Comparison of ENCODE assay signal across 19 cellular contexts in the genomic region with DNA sequence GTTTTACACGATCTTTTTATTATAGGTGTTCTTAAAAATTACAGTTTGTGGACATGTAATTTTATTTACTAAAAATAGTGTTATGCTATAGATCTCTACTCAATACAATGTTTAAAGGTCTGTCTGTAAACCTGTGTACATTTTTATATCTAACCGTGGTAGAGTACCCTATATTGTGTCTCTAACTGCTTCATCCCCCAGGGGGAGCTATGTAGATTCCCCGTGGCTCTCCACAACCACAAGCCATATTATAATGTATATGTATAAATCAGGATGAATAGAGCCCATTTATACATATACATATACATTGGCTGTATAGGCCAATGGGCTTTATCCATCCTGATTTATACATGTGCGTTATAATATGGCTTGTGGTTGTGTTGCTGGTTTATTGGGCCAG. TPM values are rescaled to one million over a fixed set of nuclear protein-coding genes. Genes with fewer than 3 reads are reported as not detected.
A peak's percentile ranks its signal among the peaks of the same experiment; 100 is the strongest.
DNase-seq lines count a peak whose midpoint lies in the region; ATAC-seq, FAIRE-seq and TF ChIP-seq lines count a peak whose summit lies in the region.
"Had no signal": no experiment of that assay in that cellular context is flagged by ENCODE, and none has a peak within 500 bp of the region (broad histone marks: within the 10 kb centered on the region; RNA-seq: fewer than 3 reads in every experiment).

No MANE protein-coding gene starts in this region.

- H3K4me1 ChIP-seq in DOHH2 (ENCODE audit: control insufficient read depth, low read length) (no peaks in the 10 kb centered on the region), H9 (ENCODE audit: insufficient read depth, low read length) (no peaks in the 10 kb centered on the region), OCI-LY7 (ENCODE audit: insufficient read depth, low read length, poor library complexity, severe bottlenecking) (no peaks in the 10 kb centered on the region), keratinocyte (ENCODE audit: control insufficient read depth, extremely low read depth, insufficient read depth, low read length) (no peaks in the 10 kb centered on the region)
- H3K4me1 ChIP-seq: Peyer's patch had no signal

- H3K36me3 Mint-ChIP-seq in H9 (ENCODE audit: insufficient read depth in 1 of 3, low read depth in 3 of 3) = peaks cover 0 to 5% (median 0%) of the 10 kb centered on the region in 3 experiments; a peak in 2 of 7 replicates
- H3K36me3 Mint-ChIP-seq: CD14-positive monocyte had no signal

- no peaks in the 10 kb centered on the region for H3F3A ChIP-seq in DOHH2 (ENCODE audit: control insufficient read depth, insufficient read depth)

- H3K4me3 Mint-ChIP-seq in H9 = no peak overlapping the region
- H3K4me3 Mint-ChIP-seq: CD14-positive monocyte had no signal

- H2BK12ac ChIP-seq in H9 (ENCODE audit: insufficient read length, low read depth, low read length) = no peak overlapping the region

- dilution Hi-C loops in keratinocyte (cut with MboI; ENCODE audit: extremely low pct_ligation_motif_present, low sequenced_read_pairs) = no loop called here

- no peak overlapping the region for H4K5ac ChIP-seq in H9 (ENCODE audit: insufficient read length, low read depth, low read length)

- no peak for DNase-seq in H9
- DNase-seq in OCI-LY7 (ENCODE audit: low spot score) = no peak
- DNase-seq in keratinocyte (ENCODE audit: low read depth, low spot score) = no peak
- DNase-seq in hypothalamus (lab: John Stamatoyannopoulos, UW) = no peak
- DNase-seq in iPS-NIHi11 (ENCODE audit: low spot score) = no peak
- DNase-seq: ACHN; DMS79; KBM-7; NCI-H1092 treated with DMSO at 0.1 percent for 48 hours; NCI-H1694; NCI-H2227 treated with DMSO at 0.1 percent for 48 hours; NCI-H524; NK-92 treated with Interleukin-12 subunit alpha and Interleukin-12 subunit beta, amount 100 ng/mL, for 24 hours; Peyer's patch had no signal

- no peak overlapping the region for H3K4me3 ChIP-seq in DOHH2 (ENCODE audit: low read length)
- H3K4me3 ChIP-seq in OCI-LY7 (ENCODE audit: low read depth, low read length, poor library complexity, severe bottlenecking) = no peak overlapping the region
- no peak overlapping the region for H3K4me3 ChIP-seq in keratinocyte (ENCODE audit: control insufficient read depth in 2 of 3, extremely low read depth in 1 of 3, insufficient read depth in 2 of 3, low read depth in 1 of 3, low read length in 3 of 3)
- H3K4me3 ChIP-seq: Peyer's patch had no signal

- H3K9me3 ChIP-seq in DOHH2 (ENCODE audit: control insufficient read depth, insufficient read depth, low read length) = no peaks in the 10 kb centered on the region
- H3K9me3 ChIP-seq in H9 (ENCODE audit: control insufficient read depth, low read depth, low read length) = no peaks in the 10 kb centered on the region
- H3K9me3 ChIP-seq in OCI-LY7 (ENCODE audit: low read length) = no peaks in the 10 kb centered on the region
- no peaks in the 10 kb centered on the region for H3K9me3 ChIP-seq in keratinocyte (ENCODE audit: control insufficient read depth, low read depth, low read length)
- H3K9me3 ChIP-seq: Peyer's patch had no signal

- no peaks in the 10 kb centered on the region for H3K9me1 ChIP-seq in keratinocyte (ENCODE audit: control insufficient read depth, extremely low read depth, insufficient read depth, low read length)

- no peak overlapping the region for H2AFZ ChIP-seq in H9 (ENCODE audit: low read length)
- H2AFZ ChIP-seq in OCI-LY7 (ENCODE audit: low read length) = no peak overlapping the region
- H2AFZ ChIP-seq in keratinocyte (ENCODE audit: control insufficient read depth, low read length) = no peak overlapping the region

- no peaks in the 10 kb centered on the region for H3K27me3 ChIP-seq in DOHH2 (ENCODE audit: control insufficient read depth, low read length)
- no peaks in the 10 kb centered on the region for H3K27me3 ChIP-seq in H9 (ENCODE audit: insufficient read depth, low read length)
- no peaks in the 10 kb centered on the region for H3K27me3 ChIP-seq in keratinocyte (ENCODE audit: control insufficient read depth, extremely low read depth, insufficient read depth, low read length)
- H3K27me3 ChIP-seq: Peyer's patch had no signal

- no peak overlapping the region for H2AK5ac ChIP-seq in H9 (ENCODE audit: insufficient read length, low read length)

- H3K18ac ChIP-seq in H9 (ENCODE audit: insufficient read length, low read depth, low read length) = no peak overlapping the region

- H3K56ac ChIP-seq in H9 (ENCODE audit: insufficient read length, low read depth, low read length) = no peak overlapping the region

- CTCF ChIA-PET in OCI-LY7 (lab: Charles Lee; ENCODE audit: unreplicated experiment) = no interaction called here

- no peak overlapping the region for H4K8ac ChIP-seq in H9 (replicated peaks; ENCODE audit: insufficient read length, low read depth, low read length)

- no peak overlapping the region for H3T11ph ChIP-seq in H9 (ENCODE audit: low read length)

- peak; percentile 16 for TF ChIP-seq CTCF in DOHH2 (IDR thresholded peaks at IDR 0.05; ENCODE audit: low read depth, low read length, poor library complexity, severe bottlenecking)
- TF ChIP-seq CTCF in H9 (conservative IDR thresholded peaks at IDR 0.05) = peak; percentile 56
- peak; percentile 73 for TF ChIP-seq CTCF in OCI-LY7 (conservative IDR thresholded peaks at IDR 0.05; ENCODE audit: low read length)
- TF ChIP-seq CTCF in keratinocyte (optimal IDR thresholded peaks at IDR 0.05 in 1 of 3, IDR thresholded peaks at IDR 0.05 in 1 of 3, conservative IDR thresholded peaks at IDR 0.05 in 1 of 3; ENCODE audit: extremely low read depth in 1 of 3, insufficient read depth in 2 of 3, low read length in 3 of 3) = peak in 2 of 3 experiments; percentile 19 to 28

- no peaks in the 10 kb centered on the region for H3K9me3 Mint-ChIP-seq in H9

- no peak overlapping the region for H3K23ac ChIP-seq in H9 (ENCODE audit: insufficient read length, low read depth, low read length)

- WGBS in H9 (ENCODE audit: extremely low coverage, insufficient read length, low lambda C conversion rate) = no CpG with 5 or more reads among the region's 4 CpGs

- H3K4me1 Mint-ChIP-seq in H9 = no peaks in the 10 kb centered on the region
- H3K4me1 Mint-ChIP-seq: CD14-positive monocyte had no signal

- H3K9ac ChIP-seq in H9 (ENCODE audit: extremely low read depth, insufficient read length, low read length) (no peak overlapping the region), keratinocyte (ENCODE audit: control insufficient read depth, extremely low read depth, insufficient read depth, low read length) (no peak overlapping the region)

- no peaks in the 10 kb centered on the region for H3K9me2 ChIP-seq in DOHH2 (replicated peaks; ENCODE audit: control insufficient read depth, low read length)
- H3K9me2 ChIP-seq in OCI-LY7 (ENCODE audit: insufficient read depth, low read length) = no peaks in the 10 kb centered on the region

- H3K14ac ChIP-seq in H9 (ENCODE audit: insufficient read depth, low read length) = no peak overlapping the region

- FAIRE-seq in keratinocyte (lab: Jason Lieb, UNC) = no peak

- POLR2A ChIA-PET in OCI-LY7 (lab: Charles Lee) = no interaction called here

- intact Hi-C loops in OCI-LY7 (cut with micrococcal nuclease; ENCODE audit: unreplicated experiment) = no loop called here

- H2BK120ac ChIP-seq in H9 (ENCODE audit: low read depth, low read length, poor library complexity, severe bottlenecking) = no peak overlapping the region

- no peaks in the 10 kb centered on the region for H3K27me3 Mint-ChIP-seq in H9 (ENCODE audit: low read depth)

- H3K79me1 ChIP-seq in H9 (ENCODE audit: insufficient read depth, low read depth, low read length, poor library complexity, severe bottlenecking) = no peaks in the 10 kb centered on the region

- H4K91ac ChIP-seq in H9 (ENCODE audit: insufficient read length, low read depth, low read length) = no peak overlapping the region

- ATAC-seq in GM19452 (IDR thresholded peaks at IDR 0.05; ENCODE audit: unreplicated experiment) = no peak
- ATAC-seq: HCT116, Right ventricle myocardium inferior had no signal

- H3K79me2 ChIP-seq in DOHH2 (ENCODE audit: control insufficient read depth, low read length) (no peaks in the 10 kb centered on the region), H9 (ENCODE audit: insufficient read depth, low read length) (no peaks in the 10 kb centered on the region), OCI-LY7 (ENCODE audit: insufficient read depth, low read depth, low read length) (no peaks in the 10 kb centered on the region), keratinocyte (ENCODE audit: control insufficient read depth, insufficient read depth, low read length) (no peaks in the 10 kb centered on the region)

- H3K4ac ChIP-seq in H9 (ENCODE audit: low read depth, low read length) = no peak overlapping the region

- H3K27ac ChIP-seq in DOHH2 (ENCODE audit: low read depth, low read length) (no peak overlapping the region), H9 (ENCODE audit: insufficient read length, low read depth, low read length) (no peak overlapping the region), OCI-LY7 (ENCODE audit: low read depth, low read length, poor library complexity, severe bottlenecking) (no peak overlapping the region), keratinocyte (ENCODE audit: control insufficient read depth, insufficient read depth, low read length) (no peak overlapping the region)
- H3K27ac ChIP-seq: Peyer's patch had no signal

- H4K20me1 ChIP-seq in DOHH2 (ENCODE audit: control insufficient read depth, insufficient read depth, low read depth, low read length) (no peaks in the 10 kb centered on the region), H9 (ENCODE audit: control insufficient read depth, insufficient read depth, insufficient read length) (no peaks in the 10 kb centered on the region), OCI-LY7 (ENCODE audit: insufficient read depth, low read length) (no peaks in the 10 kb centered on the region), keratinocyte (ENCODE audit: control insufficient read depth, extremely low read depth, insufficient read depth, low read length) (no peaks in the 10 kb centered on the region)

- H3K4me2 ChIP-seq in DOHH2 (ENCODE audit: low read length) (no peak overlapping the region), H9 (ENCODE audit: insufficient read depth, insufficient read length, low read length) (no peak overlapping the region), OCI-LY7 (ENCODE audit: low read length) (no peak overlapping the region), keratinocyte (ENCODE audit: control insufficient read depth, extremely low read depth, insufficient read depth, low read depth, low read length) (no peak overlapping the region)

- H2BK20ac ChIP-seq in H9 (ENCODE audit: low read depth, low read length, poor library complexity, severe bottlenecking) = no peak overlapping the region

- H3K27ac Mint-ChIP-seq in H9 = no peak overlapping the region
- H3K27ac Mint-ChIP-seq: CD14-positive monocyte had no signal

- no peak overlapping the region for H2BK15ac ChIP-seq in H9 (ENCODE audit: low read depth, low read length)

- no peak overlapping the region for H2BK5ac ChIP-seq in H9 (ENCODE audit: insufficient read length, low read length)

- no TSS peak for BruUV-seq in OCI-LY7 (replicated peaks; lab: Mats Ljungman, UMichigan)

- H3K36me3 ChIP-seq in DOHH2 (ENCODE audit: control insufficient read depth, low read length) = no peaks in the 10 kb centered on the region
- no peaks in the 10 kb centered on the region for H3K36me3 ChIP-seq in OCI-LY7 (ENCODE audit: insufficient read depth, low read length)
- H3K36me3 ChIP-seq in keratinocyte (ENCODE audit: control insufficient read depth in 2 of 2, extremely low read depth in 1 of 2, insufficient read depth in 2 of 2, low read length in 2 of 2) = no peaks in the 10 kb centered on the region
- H3K36me3 ChIP-seq: Peyer's patch had no signal

- no peaks in the 10 kb centered on the region for H3K23me2 ChIP-seq in H9 (ENCODE audit: insufficient read length, low read depth, low read length, poor library complexity, severe bottlenecking)

RNA-seq across cellular contexts. Expression of gene ADAM23, which starts 59.4 kb away (rescaled TPM):
- total RNA-seq in H9 (2021) (21.4 and 24.2 TPM in 2 replicates), OCI-LY7 (2022) (0.18 and 0.53 TPM in 2 replicates)
- total RNA-seq in OCI-LY7 (2014; rRNA removed; shearing (Covaris generic)) = not detected in 2 replicates
- 1.3 to 3.1 TPM (median 1.8 TPM) in 3 replicates for polyA plus RNA-seq in keratinocyte
- polyA plus RNA-seq in keratinocyte (2011; ENCODE audit: low read depth) = 0.10 TPM
- 1.8 and 3.4 TPM in 2 replicates for polyA plus RNA-seq in keratinocyte (2011; cell fraction: cytosol; rRNA removed)
- polyA plus RNA-seq in keratinocyte (2011; cell fraction: nucleus; rRNA removed) = 5.4 and 6.6 TPM in 2 replicates
- polyA plus RNA-seq in keratinocyte (2012; ENCODE audit: low replicate concordance) = 0.17 and 2.7 TPM in 2 replicates
- 1.2 to 1.9 TPM (median 1.5 TPM) in 3 replicates for polyA minus RNA-seq in keratinocyte
- polyA minus RNA-seq in keratinocyte (2011; cell fraction: cytosol; rRNA and poly(A)+ RNA removed) = 2.5 TPM
- 3.2 and 8.9 TPM in 2 replicates for polyA minus RNA-seq in keratinocyte (2011; cell fraction: nucleus; rRNA and poly(A)+ RNA removed)
- polyA plus RNA-seq: CD14-positive monocyte had no signal

Comparison
In these comparisons a context has a peak if more than half of its experiments do, and no peak if none do; other contexts are left out.
1. CTCF ChIP-seq: peak in every context shown above with its lines; median percentile 73 in OCI-LY7; 56 in H9; 24 in keratinocyte; 16 in DOHH2.
2. RNA of gene ADAM23, which starts 59.4 kb away (total RNA-seq): 21.4 to 24.2 TPM in H9; 0.18 to 0.53 TPM in OCI-LY7; every median in the first group is over 10 times any median in the second.